In genomic region chr7:84614821-84615506, GRCh38 we compare ENCODE assay signal across 21 cellular contexts.
DNase-seq lines count a peak whose midpoint lies in the region; ATAC-seq and TF ChIP-seq lines count a peak whose summit lies in the region.
"Had no signal": no experiment of that assay in that cellular context is flagged by ENCODE, and none has a peak within 500 bp of the region (broad histone marks: within the 10 kb centered on the region; RNA-seq: fewer than 3 reads in every experiment).

No MANE protein-coding gene starts in this region.

- ATAC-seq in GM21723 (IDR thresholded peaks at IDR 0.05; ENCODE audit: unreplicated experiment) (no peak), HG02938 (IDR thresholded peaks at IDR 0.05; ENCODE audit: unreplicated experiment) (no peak)
- ATAC-seq: K562, right cardiac atrium, upper lobe of right lung had no signal

- peaks cover 11% of the 10 kb centered on the region for H3K4me1 Mint-ChIP-seq in chondrocyte (ENCODE audit: low read depth)
- H3K4me1 Mint-ChIP-seq: nephron progenitor cell had no signal

- H3K27ac Mint-ChIP-seq in chondrocyte (ENCODE audit: unreplicated experiment), result no peak overlapping the region
- H3K27ac Mint-ChIP-seq: nephron progenitor cell had no signal

- no peaks in the 10 kb centered on the region for H3K27me3 ChIP-seq in Loucy (ENCODE audit: insufficient read depth, low read length, poor library complexity, severe bottlenecking)
- H3K27me3 ChIP-seq: esophagus muscularis mucosa, upper lobe of right lung had no signal

- DNase-seq in EL, result peak; percentile 16
- DNase-seq in chondrocyte (ENCODE audit: low spot score), result no peak
- DNase-seq in lung microvascular endothelial cell (ENCODE audit: low read depth in 2 of 2), result peak; percentile 11 to 54
- no peak for DNase-seq in activated naive CD4-positive, alpha-beta T cell treated with Interleukin-2 at 50 U/mL for 16 hours
- no peak for DNase-seq in islet precursor cell
- DNase-seq: activated CD4-positive, alpha-beta T cell treated with anti-CD3 and anti-CD28 coated beads, Interleukin-2, amount 50 U/mL, for 1 hour; activated T-cell treated with anti-CD3 and anti-CD28 coated beads, Interleukin-2, amount 50 U/mL, for 1 hour; COR-L47; NCI-H187 treated with DMSO at 0.1 percent for 48 hours; NCI-H774; nephron progenitor cell; right cardiac atrium; SIG-M5; stimulated activated CD4-positive, alpha-beta T cell treated with anti-CD3 and anti-CD28 coated beads, Interleukin-4, amount 100 ng/mL, for 4 hours; T1000; upper lobe of right lung had no signal

- no peaks in the 10 kb centered on the region for H3K36me3 ChIP-seq in Loucy (ENCODE audit: insufficient read depth, low read length)
- H3K36me3 ChIP-seq: esophagus muscularis mucosa, upper lobe of right lung had no signal

- H3K9me3 Mint-ChIP-seq in chondrocyte (ENCODE audit: low read depth), result no peaks in the 10 kb centered on the region
- H3K9me3 Mint-ChIP-seq: nephron progenitor cell had no signal

- H3K4me1 ChIP-seq in Loucy (ENCODE audit: insufficient read depth, low read length, poor library complexity, severe bottlenecking), result no peaks in the 10 kb centered on the region
- H3K4me1 ChIP-seq: esophagus muscularis mucosa, upper lobe of right lung had no signal

- no peaks in the 10 kb centered on the region for H3K79me2 ChIP-seq in Loucy (ENCODE audit: insufficient read depth, low read length)

- H3K9me2 ChIP-seq in Loucy (replicated peaks; ENCODE audit: low read depth, low read length), result no peaks in the 10 kb centered on the region

- H4K20me1 ChIP-seq in Loucy (ENCODE audit: insufficient read depth, low read length, poor library complexity, severe bottlenecking), result no peaks in the 10 kb centered on the region

- H3F3A ChIP-seq in Loucy (ENCODE audit: low read depth), result no peaks in the 10 kb centered on the region

- H2AFZ ChIP-seq in Loucy (ENCODE audit: low read length), result no peak overlapping the region

- no peak overlapping the region for H3K4me3 ChIP-seq in Loucy (ENCODE audit: low read length, poor library complexity, severe bottlenecking)
- H3K4me3 ChIP-seq: esophagus muscularis mucosa, K562, upper lobe of right lung had no signal

- no peak overlapping the region for H3K4me3 Mint-ChIP-seq in chondrocyte (ENCODE audit: unreplicated experiment)
- H3K4me3 Mint-ChIP-seq: nephron progenitor cell had no signal

- TF ChIP-seq CTCF in Loucy (conservative IDR thresholded peaks at IDR 0.05; ENCODE audit: low read length) (0 out of 2 replicates have a peak, but pooled peaks have one; percentile 15), chondrocyte (IDR thresholded peaks at IDR 0.05) (peak; percentile 65)

- H3K36me3 Mint-ChIP-seq in chondrocyte (ENCODE audit: low read depth), result no peaks in the 10 kb centered on the region

- no peaks in the 10 kb centered on the region for H3K9me3 ChIP-seq in Loucy (ENCODE audit: insufficient read depth, low read depth, low read length)
- H3K9me3 ChIP-seq: esophagus muscularis mucosa, upper lobe of right lung had no signal

- H3K9ac ChIP-seq in Loucy (ENCODE audit: low read depth, low read length, poor library complexity, severe bottlenecking), result no peak overlapping the region

- no peak overlapping the region for H3K4me2 ChIP-seq in Loucy (ENCODE audit: low read depth, low read length, poor library complexity, severe bottlenecking)

- no peaks in the 10 kb centered on the region for H3K27me3 Mint-ChIP-seq in chondrocyte (ENCODE audit: low read depth)

Comparison
In these comparisons a context has a peak if more than half of its experiments do, and no peak if none do; other contexts are left out.
1. DNase-seq: peak in EL (single experiment) and lung microvascular endothelial cell (2 of 2); none in chondrocyte (single experiment), activated naive CD4-positive, alpha-beta T cell treated with Interleukin-2 at 50 U/mL for 16 hours (single experiment) and islet precursor cell (single experiment).